Comparison of ENCODE assay signal across 21 cellular contexts in the genomic region with DNA sequence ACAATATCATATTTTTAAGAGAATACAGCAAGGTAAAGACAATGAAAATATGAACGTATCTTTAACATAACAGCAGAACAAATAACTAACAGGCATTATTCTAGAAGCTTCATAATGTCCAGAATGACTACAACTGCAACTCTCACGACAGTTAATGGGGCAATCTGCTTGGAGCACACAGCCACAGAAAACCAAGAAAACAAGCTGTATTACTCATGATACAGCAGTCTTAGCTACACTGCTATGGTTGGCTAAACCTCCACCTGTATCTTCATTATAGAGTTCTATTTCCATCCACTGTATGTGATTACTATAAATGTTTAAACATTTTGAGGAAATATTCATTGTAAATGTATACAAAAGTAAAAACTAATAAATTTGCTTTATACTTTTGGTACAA.
"Had no signal": no experiment of that assay in that cellular context is flagged by ENCODE, and none has a peak within 500 bp of the region (broad histone marks: within the 10 kb centered on the region; RNA-seq: fewer than 3 reads in every experiment).

No MANE protein-coding gene starts in this region.

- H3K4me3 Mint-ChIP-seq: activated B cell treated with CpG ODN at 0.5 μM for 24 hours; activated CD4-positive, alpha-beta memory T cell treated with anti-CD3 and anti-CD28 coated beads for 36 hours; activated CD8-positive, alpha-beta memory T cell treated with anti-CD3 and anti-CD28 coated beads, Interleukin-2, amount 10 ng/mL, durations not matched to agents 7 days and 5 days; activated naive CD4-positive, alpha-beta T cell treated with anti-CD3 and anti-CD28 coated beads for 36 hours; activated T-cell treated with anti-CD3 and anti-CD28 coated beads, Interleukin-2, amount 50 U/mL, for 24 hours; brain; endodermal cell; mesothelial cell of epicardium; natural killer cell treated with Interleukin-12 subunit alpha and Interleukin-12 subunit beta and Interleukin-15 and Interleukin-18, amount 100 ng/mL, for 72 hours; stimulated activated naive B cell treated with anti-CD40 and anti-IgM and Interleukin-4, amounts not matched to agents 10 μg/mL and 1 μg/mL and 100 μg/mL, for 72 hours had no signal

- H3K36me3 Mint-ChIP-seq: activated CD8-positive, alpha-beta memory T cell treated with anti-CD3 and anti-CD28 coated beads, Interleukin-2, amount 10 ng/mL, durations not matched to agents 7 days and 5 days; brain; mesothelial cell of epicardium; natural killer cell treated with Interleukin-12 subunit alpha and Interleukin-12 subunit beta and Interleukin-15 and Interleukin-18, amount 100 ng/mL, for 72 hours had no signal

- H3K27ac Mint-ChIP-seq: activated B cell treated with CpG ODN at 0.5 μM for 24 hours; activated CD4-positive, alpha-beta memory T cell treated with anti-CD3 and anti-CD28 coated beads for 36 hours; activated CD8-positive, alpha-beta memory T cell treated with anti-CD3 and anti-CD28 coated beads, Interleukin-2, amount 10 ng/mL, durations not matched to agents 7 days and 5 days; activated naive CD4-positive, alpha-beta T cell treated with anti-CD3 and anti-CD28 coated beads for 36 hours; activated T-cell treated with anti-CD3 and anti-CD28 coated beads, Interleukin-2, amount 50 U/mL, for 24 hours; brain; endodermal cell; mesothelial cell of epicardium; natural killer cell treated with Interleukin-12 subunit alpha and Interleukin-12 subunit beta and Interleukin-15 and Interleukin-18, amount 100 ng/mL, for 72 hours; stimulated activated naive B cell treated with anti-CD40 and anti-IgM and Interleukin-4, amounts not matched to agents 10 μg/mL and 1 μg/mL and 100 μg/mL, for 72 hours had no signal

- H3K9me3 Mint-ChIP-seq: activated B cell treated with CpG ODN at 0.5 μM for 24 hours; activated CD4-positive, alpha-beta memory T cell treated with anti-CD3 and anti-CD28 coated beads for 36 hours; activated naive CD4-positive, alpha-beta T cell treated with anti-CD3 and anti-CD28 coated beads for 36 hours; activated T-cell treated with anti-CD3 and anti-CD28 coated beads, Interleukin-2, amount 50 U/mL, for 24 hours; brain; endodermal cell; mesothelial cell of epicardium; natural killer cell treated with Interleukin-12 subunit alpha and Interleukin-12 subunit beta and Interleukin-15 and Interleukin-18, amount 100 ng/mL, for 72 hours; stimulated activated naive B cell treated with anti-CD40 and anti-IgM and Interleukin-4, amounts not matched to agents 10 μg/mL and 1 μg/mL and 100 μg/mL, for 72 hours had no signal

- FAIRE-seq: colon, kidney, pancreas had no signal

- ATAC-seq: activated CD8-positive, alpha-beta memory T cell treated with anti-CD3 and anti-CD28 coated beads, Interleukin-2, amount 10 ng/mL, durations not matched to agents 7 days and 5 days; left lung; natural killer cell treated with Interleukin-12 subunit alpha and Interleukin-12 subunit beta and Interleukin-15 and Interleukin-18, amount 100 ng/mL, for 72 hours; pancreas; right lobe of liver; upper lobe of right lung had no signal

- DNase-seq: activated B cell treated with CpG ODN at 0.5 μM for 24 hours; activated CD4-positive, alpha-beta memory T cell treated with anti-CD3 and anti-CD28 coated beads for 36 hours; activated CD4-positive, alpha-beta T cell treated with anti-CD3 and anti-CD28 coated beads for 4 hours; activated CD8-positive, alpha-beta memory T cell treated with anti-CD3 and anti-CD28 coated beads, Interleukin-2, amount 10 ng/mL, durations not matched to agents 7 days and 5 days; activated naive CD4-positive, alpha-beta T cell treated with anti-CD3 and anti-CD28 coated beads for 36 hours; activated T-cell treated with anti-CD3 and anti-CD28 coated beads, Interleukin-2, amount 50 U/mL, for 24 hours; anterior cingulate cortex; caudate nucleus; endodermal cell; foreskin melanocyte; kidney; left lung; pancreas; right lobe of liver; stimulated activated CD4-positive, alpha-beta T cell treated with anti-CD3 and anti-CD28 coated beads, Interleukin-4, amount 100 ng/mL, for 24 hours; stimulated activated naive B cell treated with anti-CD40 and anti-IgM and Interleukin-4, amounts not matched to agents 10 μg/mL and 1 μg/mL and 100 μg/mL, for 72 hours; upper lobe of right lung had no signal

- H3K4me1 Mint-ChIP-seq: brain, endodermal cell, mesothelial cell of epicardium had no signal
